Comparison of ENCODE assay signal across 1 cellular context in genomic region chr16:56977256-56977655, GRCh38.
TF ChIP-seq lines count a peak whose summit lies in the region.

No MANE protein-coding gene starts in this region.

TF ChIP-seq in SK-N-SH, 30 proteins besides CTCF, POLR2A, EP300 and RAD21 (continued from another document):
- TF ChIP-seq PBX3 (IDR thresholded peaks at IDR 0.05) (no peak), TEAD4 (IDR thresholded peaks at IDR 0.05; ENCODE audit: borderline replicate concordance, insufficient read depth) (no peak), GABPA (IDR thresholded peaks at IDR 0.05; ENCODE audit: low read depth) (no peak), JUND (IDR thresholded peaks at IDR 0.05) (no peak), SIN3A (IDR thresholded peaks at IDR 0.05; ENCODE audit: borderline replicate concordance, low read depth, low read length) (no peak)
